Comparison of ENCODE assay signal across 9 cellular contexts in genomic region chr9:86303316-86303975, GRCh38. TPM values are rescaled to one million over a fixed set of nuclear protein-coding genes. Genes with fewer than 3 reads are reported as not detected.
DNase-seq lines count a peak whose midpoint lies in the region; ATAC-seq, FAIRE-seq and TF ChIP-seq lines count a peak whose summit lies in the region.
"Had no signal": no experiment of that assay in that cellular context is flagged by ENCODE, and none has a peak within 500 bp of the region (broad histone marks: within the 10 kb centered on the region; RNA-seq: fewer than 3 reads in every experiment).

No MANE protein-coding gene starts in this region.

- H3K27ac Mint-ChIP-seq in astrocyte (ENCODE audit: unreplicated experiment) (peak overlapping the region; percentile 50), natural killer cell (peak overlapping the region; percentile 43 to 57)

- H3K9me3 Mint-ChIP-seq in astrocyte (ENCODE audit: unreplicated experiment) (no peaks in the 10 kb centered on the region), natural killer cell (no peaks in the 10 kb centered on the region)

- peaks cover 9% of the 10 kb centered on the region for H3K4me1 Mint-ChIP-seq in astrocyte (ENCODE audit: low read depth, unreplicated experiment)
- peaks cover 10 to 25% of the 10 kb centered on the region in 2 donors for H3K4me1 Mint-ChIP-seq in natural killer cell

- H3K36me3 ChIP-seq in astrocyte (ENCODE audit: insufficient read depth, low read length): peaks cover 57% of the 10 kb centered on the region
- peaks cover 13% of the 10 kb centered on the region for H3K36me3 ChIP-seq in colonic mucosa

- H3K4me3 Mint-ChIP-seq in astrocyte (ENCODE audit: unreplicated experiment) (no peak overlapping the region), natural killer cell (no peak overlapping the region)

- no peaks in the 10 kb centered on the region for H3K4me1 ChIP-seq in astrocyte (ENCODE audit: insufficient read depth, low read length)
- no peaks in the 10 kb centered on the region for H3K4me1 ChIP-seq in colonic mucosa

- FAIRE-seq in astrocyte (lab: Jason Lieb, UNC) (no peak), GM12892 (lab: Jason Lieb, UNC) (no peak)

- TF ChIP-seq CTCF in astrocyte (IDR thresholded peaks at IDR 0.05; ENCODE audit: insufficient read depth, low read depth, low read length): no peak
- no peak for TF ChIP-seq CTCF in natural killer cell (IDR thresholded peaks at IDR 0.05)
- no peak for TF ChIP-seq CTCF in colonic mucosa (IDR thresholded peaks at IDR 0.05)

- no peaks in the 10 kb centered on the region for H4K20me1 ChIP-seq in astrocyte (ENCODE audit: insufficient read depth, low read length)

- H3K27me3 Mint-ChIP-seq in astrocyte (ENCODE audit: low read depth, unreplicated experiment): no peaks in the 10 kb centered on the region
- H3K27me3 Mint-ChIP-seq in natural killer cell (ENCODE audit: low read depth in 2 of 2): no peaks in the 10 kb centered on the region

- H3K4me2 ChIP-seq in astrocyte (ENCODE audit: low read length): no peak overlapping the region

- H2AFZ ChIP-seq in astrocyte (ENCODE audit: low read depth, low read length): no peak overlapping the region

- H3K36me3 Mint-ChIP-seq in astrocyte (ENCODE audit: low read depth, unreplicated experiment): peaks cover 24% of the 10 kb centered on the region
- H3K36me3 Mint-ChIP-seq in natural killer cell: peaks cover 23% of the 10 kb centered on the region

- no peaks in the 10 kb centered on the region for H3K27me3 ChIP-seq in astrocyte (ENCODE audit: insufficient read depth, low read length)
- no peaks in the 10 kb centered on the region for H3K27me3 ChIP-seq in colonic mucosa

- peak; percentile 56 for DNase-seq in ELR (ENCODE audit: low read depth)
- peak; percentile 11 for DNase-seq in SW480 (ENCODE audit: low spot score)
- DNase-seq in astrocyte (ENCODE audit: low read depth): peak; percentile 8
- DNase-seq in natural killer cell: no peak
- DNase-seq in DMS79 (lab: John Stamatoyannopoulos, UW): no peak
- no peak for DNase-seq in GM12892 (ENCODE audit: insufficient read length)
- DNase-seq in colonic mucosa: no peak
- DNase-seq in Kasumi-1 (lab: John Stamatoyannopoulos, UW): no peak

- intact Hi-C loops in natural killer cell (cut with micrococcal nuclease) (no loop called here), colonic mucosa (cut with DNase I) (loop anchor here (5.0 kb wide), 1 partner anchor 34 kb away; no protein-coding TSS in a partner anchor)

- ATAC-seq in natural killer cell: no peak

- H3K4me3 ChIP-seq in astrocyte (ENCODE audit: insufficient read depth, low read depth, low read length) (no peak overlapping the region), colonic mucosa (no peak overlapping the region)

- H3K9me3 ChIP-seq in astrocyte (ENCODE audit: insufficient read depth, low read depth, low read length) (no peaks in the 10 kb centered on the region), colonic mucosa (no peaks in the 10 kb centered on the region)

- no peaks in the 10 kb centered on the region for H3K79me2 ChIP-seq in astrocyte (ENCODE audit: insufficient read depth, low read length)

- no peak overlapping the region for H3K9ac ChIP-seq in astrocyte (ENCODE audit: low read length)
- no peak overlapping the region for H3K9ac ChIP-seq in colonic mucosa (ENCODE audit: low read depth in 2 of 2, low read length in 2 of 2)

- no peak for TF ChIP-seq POLR2A in GM12892 (IDR thresholded peaks at IDR 0.05; ENCODE audit: low read depth, low read length)

- H3K27ac ChIP-seq in astrocyte (ENCODE audit: low read depth, low read length) (no peak overlapping the region), colonic mucosa (no peak overlapping the region)

RNA-seq across cellular contexts. Expression of gene ISCA1, which starts 21.1 kb away (rescaled TPM):
- total RNA-seq in astrocyte (30.2 and 30.6 TPM in 2 replicates), natural killer cell (10 to 100 TPM; 57.3 to 67.6 (median 63.4) TPM), colonic mucosa (10 to 100 TPM; 20.3 to 22.4 TPM)
- 24.7 TPM for polyA plus RNA-seq in GM12892 (2012; ENCODE audit: missing spikeins)

RNA-seq across cellular contexts. Expression of gene C9orf153, which starts 44.0 kb away (rescaled TPM):
- not detected in 2 replicates for total RNA-seq in astrocyte
- total RNA-seq in natural killer cell: under 1 TPM in 2 of 3 donors, not detected in 1; 0.28 to 0.63 TPM
- 0.38 TPM for polyA plus RNA-seq in GM12892 (2012; ENCODE audit: missing spikeins)
- not detected for total RNA-seq in colonic mucosa
- total RNA-seq: frontal cortex had no signal

RNA-seq across cellular contexts. Expression of gene TUT7, which starts 50.8 kb away (rescaled TPM):
- total RNA-seq in astrocyte (24.8 and 27.6 TPM in 2 replicates), natural killer cell (10 to 100 TPM; 84.7 to 94.8 (median 85.6) TPM), colonic mucosa (10 to 100 TPM; 31.5 to 42.4 TPM)
- 21.9 TPM for polyA plus RNA-seq in GM12892 (2012; ENCODE audit: missing spikeins)

Comparison
In these comparisons a context has a peak if more than half of its experiments do, and no peak if none do; other contexts are left out.
1. DNase-seq: peak in ELR (single experiment), SW480 (single experiment) and astrocyte (single experiment); none in natural killer cell (single experiment), DMS79 (single experiment), GM12892 (single experiment), colonic mucosa (single experiment) and Kasumi-1 (0 of 2).